17 cellular contexts compared by ENCODE assay signal in the genomic region with DNA sequence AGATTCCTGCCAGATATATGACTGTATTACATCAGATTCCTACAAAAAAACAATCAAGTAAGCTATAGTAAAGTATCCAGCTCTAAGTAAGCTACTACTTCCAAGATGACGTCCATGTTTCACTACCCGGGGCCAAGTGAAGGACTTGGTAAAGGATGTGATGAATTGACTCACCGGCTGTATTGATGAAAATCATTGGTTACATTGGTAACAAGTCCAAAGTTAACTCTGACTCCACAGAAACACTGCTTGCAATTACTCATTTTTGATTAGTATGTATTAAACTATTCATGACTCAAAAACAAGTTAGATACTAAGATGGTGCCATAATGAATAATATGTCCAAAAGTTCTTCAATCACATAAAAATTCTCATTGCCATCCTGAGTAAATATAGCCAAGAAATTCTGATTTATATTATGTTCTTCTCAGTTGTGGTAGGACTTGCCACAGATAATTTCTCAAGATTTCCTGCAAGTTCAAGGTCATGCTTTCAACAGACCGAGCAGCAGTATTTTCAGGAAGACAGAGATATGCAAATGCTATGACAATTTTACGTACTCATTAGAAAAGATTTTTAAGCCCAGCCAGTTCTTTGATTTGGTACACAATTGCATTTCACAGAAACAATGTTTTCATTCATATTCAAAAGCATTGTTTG.
"Had no signal": no experiment of that assay in that cellular context is flagged by ENCODE, and none has a peak within 500 bp of the region (broad histone marks: within the 10 kb centered on the region; RNA-seq: fewer than 3 reads in every experiment).

No MANE protein-coding gene starts in this region.

- H3K27me3 ChIP-seq: gastrocnemius medialis, heart left ventricle, left lung, neural progenitor cell, ovary, thyroid gland had no signal

- H3K27ac ChIP-seq: gastrocnemius medialis, heart left ventricle, left lung, neural progenitor cell, ovary, psoas muscle, thyroid gland had no signal

- H3K4me2 ChIP-seq: neural progenitor cell had no signal

- H3K9me3 ChIP-seq: gastrocnemius medialis, heart left ventricle, left lung, ovary, psoas muscle, thyroid gland had no signal

- H3K4me1 ChIP-seq: gastrocnemius medialis, neural progenitor cell, psoas muscle, thyroid gland had no signal

- H2AFZ ChIP-seq: neural progenitor cell had no signal

- H3K36me3 ChIP-seq: gastrocnemius medialis, heart left ventricle, left lung, neural progenitor cell, ovary, thyroid gland had no signal

- H3K9ac ChIP-seq: neural progenitor cell had no signal

- DNase-seq: activated CD4-positive, alpha-beta T cell treated with anti-CD3 and anti-CD28 coated beads for 48 hours; activated CD4-positive, CD25-positive, alpha-beta regulatory T cell; activated CD8-positive, alpha-beta T cell treated with anti-CD3 and anti-CD28 coated beads for 36 hours; activated naive CD4-positive, alpha-beta T cell treated with anti-CD3 and anti-CD28 coated beads for 36 hours; activated T-cell treated with anti-CD3 and anti-CD28 coated beads, Interleukin-2, amount 50 U/mL, for 4 hours; anterior cingulate cortex; cortex of kidney; gastrocnemius medialis; heart left ventricle; left lung; ovary; psoas muscle; right cardiac atrium; stimulated activated CD4-positive, alpha-beta T cell treated with anti-CD3 and anti-CD28 coated beads, Interleukin-2, amount 100 ng/mL, for 24 hours; stimulated activated naive CD4-positive, alpha-beta T cell treated with Interleukin-2 at 50 U/mL for 16 hours; thyroid gland had no signal

- H3K4me3 ChIP-seq: gastrocnemius medialis, heart left ventricle, left lung, neural progenitor cell, ovary, psoas muscle, thyroid gland had no signal
